In genomic region chr11:130066338-130066737, GRCh38 we compare ENCODE assay signal across 16 cellular contexts.
"Had no signal": no experiment of that assay in that cellular context is flagged by ENCODE, and none has a peak within 500 bp of the region (broad histone marks: within the 10 kb centered on the region; RNA-seq: fewer than 3 reads in every experiment).

No MANE protein-coding gene starts in this region.

- DNase-seq: activated CD4-positive, alpha-beta T cell treated with anti-CD3 and anti-CD28 coated beads, Interleukin-2, amount 50 U/mL, for 1 hour; activated CD4-positive, CD25-positive, alpha-beta regulatory T cell treated with anti-CD3 and anti-CD28 coated beads, Interleukin-2, amount 50 U/mL, for 72 hours; activated CD8-positive, alpha-beta memory T cell treated with anti-CD3 and anti-CD28 coated beads, Interleukin-2, amount 50 U/mL, for 4 hours; activated effector memory CD4-positive, alpha-beta T cell treated with Interleukin-2 at 50 U/mL for 16 hours; activated naive CD4-positive, alpha-beta T cell treated with anti-CD3 and anti-CD28 coated beads, Interleukin-2, amount 10 ng/mL, durations not matched to agents 7 days and 5 days; activated naive CD8-positive, alpha-beta T cell treated with anti-CD3 and anti-CD28 coated beads, Interleukin-2, amount 50 U/mL, for 24 hours; activated T-cell treated with anti-CD3 and anti-CD28 coated beads, Interleukin-2, amount 50 U/mL, for 4 hours; anterior cingulate cortex; caudate nucleus; dorsolateral prefrontal cortex; foreskin fibroblast; head of caudate nucleus; mesendoderm; naive thymus-derived CD4-positive, alpha-beta T cell had no signal

- H3K4me2 ChIP-seq: neural progenitor cell had no signal

- H3K9ac ChIP-seq: neural progenitor cell had no signal

- H2AFZ ChIP-seq: neural progenitor cell had no signal

- H3K27me3 ChIP-seq: dorsolateral prefrontal cortex, right atrium auricular region had no signal

- ATAC-seq: activated naive CD8-positive, alpha-beta T cell treated with anti-CD3 and anti-CD28 coated beads, Interleukin-2, amount 50 U/mL, for 24 hours; activated T-cell treated with anti-CD3 and anti-CD28 coated beads, Interleukin-2, amount 50 U/mL, for 4 hours; naive thymus-derived CD4-positive, alpha-beta T cell had no signal

- H3K4me1 ChIP-seq: neural progenitor cell had no signal

- H3K4me3 ChIP-seq: dorsolateral prefrontal cortex, neural progenitor cell, right atrium auricular region had no signal

- H3K27ac ChIP-seq: dorsolateral prefrontal cortex, neural progenitor cell had no signal

- H3K36me3 ChIP-seq: neural progenitor cell, right atrium auricular region had no signal

- H3K9me3 ChIP-seq: right atrium auricular region had no signal
